2 cellular contexts compared by ENCODE assay signal in genomic region chr1:26452459-26453183, GRCh38.
TF ChIP-seq lines count a peak whose summit lies in the region.

No MANE protein-coding gene starts in this region.

TF ChIP-seq in HEK293, 187 proteins besides CTCF, POLR2A, EP300 and RAD21 (continued from another document):
- TF ChIP-seq ZNF280D (tag by site-specific recombination; IDR thresholded peaks at IDR 0.05) (no peak), ZNF514 (tag by site-specific recombination; IDR thresholded peaks at IDR 0.05) (no peak), SCRT2 (tag by site-specific recombination; IDR thresholded peaks at IDR 0.05) (peak; percentile 76), ZBTB26 (tag by site-specific recombination; optimal IDR thresholded peaks at IDR 0.05) (no peak), ZIC2 (tag by site-specific recombination; IDR thresholded peaks at IDR 0.05) (no peak)

TF ChIP-seq in IMR-90, 13 proteins besides CTCF, POLR2A, EP300 and RAD21 (continued from another document):
- TF ChIP-seq CEBPB (IDR thresholded peaks at IDR 0.05; ENCODE audit: low read depth, low read length) = peak; percentile 35; the same call in 1 of the 2 replicates
